Comparison of ENCODE assay signal across 1 cellular context in the genomic region with DNA sequence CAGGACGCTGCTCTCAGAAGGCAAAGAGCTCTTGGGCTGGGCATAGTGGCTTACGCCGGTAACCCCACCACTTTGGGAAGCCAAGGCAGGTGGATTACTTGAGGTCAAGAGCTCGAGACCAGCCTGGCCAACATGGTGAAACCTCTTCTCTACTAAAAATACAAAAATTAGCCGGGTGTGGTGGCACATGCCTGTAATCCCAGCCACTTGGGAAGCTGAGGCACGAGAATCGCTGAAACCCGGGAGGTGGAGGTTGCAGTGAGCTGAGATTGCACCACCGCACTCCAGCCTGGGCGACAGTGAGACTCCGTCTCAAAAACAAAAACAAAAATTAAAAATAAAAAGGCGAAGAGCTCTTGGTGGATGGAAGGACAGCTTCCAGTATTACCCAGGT.
TF ChIP-seq lines count a peak whose summit lies in the region.

No MANE protein-coding gene starts in this region.

TF ChIP-seq in GM12878, 131 proteins besides CTCF, POLR2A, EP300 and RAD21:
- peak; percentile 73; the same call in 1 of the 2 replicates for TF ChIP-seq MLLT1 (IDR thresholded peaks at IDR 0.05)
